Comparison of ENCODE assay signal across 21 cellular contexts in the genomic region with DNA sequence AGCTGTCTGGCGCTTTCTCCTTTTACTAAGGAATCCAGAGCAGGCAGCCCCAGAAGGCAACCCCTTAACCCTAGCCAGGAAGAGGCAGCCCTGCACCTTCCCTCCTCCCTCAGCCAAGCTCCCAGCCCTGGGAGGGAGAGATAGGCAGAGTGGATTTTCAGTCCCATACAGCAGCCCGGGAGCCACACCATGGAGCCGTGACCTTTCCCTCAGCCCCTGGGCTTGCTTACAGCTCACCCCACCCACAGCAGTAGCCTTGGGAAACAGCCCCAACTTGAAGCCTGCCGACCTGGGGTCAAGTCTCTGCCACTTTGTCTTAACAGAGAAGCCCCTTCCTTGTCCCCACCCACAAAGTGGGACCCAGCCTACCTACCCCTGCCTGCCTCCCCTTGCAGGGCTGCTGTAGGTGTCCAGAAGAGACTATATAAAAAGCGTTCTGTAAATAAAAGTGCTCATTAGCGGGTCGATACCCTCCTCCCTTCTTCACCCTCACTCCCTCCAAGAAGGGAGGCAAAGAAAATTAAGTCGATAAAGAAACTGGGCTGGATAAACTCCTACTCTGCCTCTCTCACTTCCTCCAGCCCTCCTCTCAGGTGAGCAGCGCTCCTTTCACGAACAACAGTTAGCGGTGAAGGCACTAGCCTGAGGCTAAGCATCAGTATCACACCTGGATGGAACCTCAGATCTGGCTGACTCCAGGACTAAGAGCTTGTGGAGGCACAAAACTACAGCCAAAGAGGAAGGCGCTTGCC. TPM values are rescaled to one million over a fixed set of nuclear protein-coding genes. Genes with fewer than 3 reads are reported as not detected.
DNase-seq lines count a peak whose midpoint lies in the region; ATAC-seq, FAIRE-seq and TF ChIP-seq lines count a peak whose summit lies in the region.
"Had no signal": no experiment of that assay in that cellular context is flagged by ENCODE, and none has a peak within 500 bp of the region (broad histone marks: within the 10 kb centered on the region; RNA-seq: fewer than 3 reads in every experiment).

No MANE protein-coding gene starts in this region.

- in situ Hi-C loops in HepG2 (cut with HindIII; ENCODE audit: extremely low pct_ligation_motif_present, low pct_unique_long_range_greater_than_20kb), result no loop called here

- CTCF ChIA-PET in HepG2 (lab: Yijun Ruan, JAX; ENCODE audit: low intra/inter-chr PET ratio, low total read pairs), result no interaction called here

- peaks cover 60% of the 10 kb centered on the region for H3K4me1 ChIP-seq in adipocyte (ENCODE audit: control insufficient read depth, insufficient read depth, low read length)
- peaks cover 47% of the 10 kb centered on the region for H3K4me1 ChIP-seq in HepG2 (ENCODE audit: insufficient read depth, low read length)
- peaks cover 0 to 7% of the 10 kb centered on the region in 2 donors for H3K4me1 ChIP-seq in small intestine (ENCODE audit: control insufficient read depth in 2 of 2, insufficient read depth in 1 of 2, low read depth in 1 of 2, low read length in 1 of 2)

- H3K27me3 ChIP-seq in adipocyte (replicated peaks; ENCODE audit: control insufficient read depth, insufficient read depth, low read length), result no peaks in the 10 kb centered on the region
- H3K27me3 ChIP-seq in HepG2 (ENCODE audit: control insufficient read depth in 1 of 2, insufficient read depth in 2 of 2, low read length in 2 of 2), result no peaks in the 10 kb centered on the region; a peak in 1 of 5 replicates
- H3K27me3 ChIP-seq in small intestine (ENCODE audit: control insufficient read depth in 2 of 2, insufficient read depth in 2 of 2, low read length in 2 of 2), result no peaks in the 10 kb centered on the region
- H3K27me3 ChIP-seq: vagina had no signal

- H3K79me2 ChIP-seq in HepG2 (ENCODE audit: insufficient read depth, low read length), result peaks cover 31% of the 10 kb centered on the region

- TF ChIP-seq CTCF in HepG2 (CRISPR knock-in tag; IDR thresholded peaks at IDR 0.05), result no peak

- H3K36me3 ChIP-seq in adipocyte (ENCODE audit: control insufficient read depth, insufficient read depth, low read length, severe bottlenecking) (peaks cover 11% of the 10 kb centered on the region), HepG2 (replicated peaks in 1 of 2; ENCODE audit: control insufficient read depth in 1 of 2, insufficient read depth in 2 of 2, low read length in 2 of 2) (peaks cover 5 to 15% of the 10 kb centered on the region in 2 experiments), small intestine (ENCODE audit: control insufficient read depth in 2 of 2, insufficient read depth in 2 of 2, low read length in 2 of 2) (no peaks in the 10 kb centered on the region)
- H3K36me3 ChIP-seq: prostate gland had no signal

- TF ChIP-seq EP300 in HepG2 (IDR thresholded peaks at IDR 0.05; ENCODE audit: low read depth in 2 of 2, low read length in 2 of 2), result no peak
- no peak for TF ChIP-seq EP300 in HepG2 (CRISPR knock-in tag; IDR thresholded peaks at IDR 0.05; ENCODE audit: borderline replicate concordance)

- peak overlapping the region; percentile 14 for H3K4me2 ChIP-seq in HepG2 (ENCODE audit: low read depth, low read length)

- BruUV-seq in HepG2 (replicated peaks; lab: Mats Ljungman, UMichigan), result no TSS peak

- FAIRE-seq in HepG2 (lab: Jason Lieb, UNC), result no peak
- FAIRE-seq in small intestine (lab: Jason Lieb, UNC), result no peak
- FAIRE-seq: A204.1, frontal cortex had no signal

- H3K4me3 ChIP-seq in adipocyte (ENCODE audit: low read length), result no peak overlapping the region
- H3K4me3 ChIP-seq in HepG2 (replicated peaks in 1 of 3; ENCODE audit: insufficient read depth in 1 of 3, low read depth in 2 of 3, low read length in 3 of 3), result no peak overlapping the region
- H3K4me3 ChIP-seq in small intestine (ENCODE audit: low read depth in 1 of 2, low read length in 2 of 2), result no peak overlapping the region
- H3K4me3 ChIP-seq: prostate gland, vagina had no signal

- TF ChIP-seq RAD21 in HepG2 (CRISPR knock-in tag; IDR thresholded peaks at IDR 0.05), result no peak

- H2AFZ ChIP-seq in HepG2 (ENCODE audit: low read length), result no peak overlapping the region

- peak; percentile 4; the same call in 2 of the 3 replicates for ATAC-seq in HepG2
- no peak for ATAC-seq in HG03354 (IDR thresholded peaks at IDR 0.05; ENCODE audit: poor library complexity, severe bottlenecking, unreplicated experiment)
- ATAC-seq: naive thymus-derived CD4-positive, alpha-beta T cell had no signal

- TF ChIP-seq POLR2A in HepG2 (IDR thresholded peaks at IDR 0.05; ENCODE audit: insufficient read depth in 1 of 2, low read depth in 2 of 2, low read length in 2 of 2), result peak in 1 of 2 experiments; percentile 8; a peak in 1 of 4 replicates

- H3K9me3 ChIP-seq in adipocyte (ENCODE audit: control insufficient read depth, low read length), result no peaks in the 10 kb centered on the region
- no peaks in the 10 kb centered on the region for H3K9me3 ChIP-seq in HepG2 (ENCODE audit: low read length)
- no peaks in the 10 kb centered on the region for H3K9me3 ChIP-seq in small intestine (ENCODE audit: control insufficient read depth, low read depth)
- H3K9me3 ChIP-seq: prostate gland, vagina had no signal

- H4K20me1 ChIP-seq in HepG2 (ENCODE audit: insufficient read depth, low read length), result peaks cover 29% of the 10 kb centered on the region

- peak overlapping the region; percentile 74 for H3K9ac ChIP-seq in adipocyte (ENCODE audit: low read length)
- H3K9ac ChIP-seq in HepG2 (ENCODE audit: insufficient read depth, low read depth, low read length), result no peak overlapping the region

- DNase-seq in NCI-H748 (lab: John Stamatoyannopoulos, UW; ENCODE audit: unreplicated experiment) (peak; percentile 21), NCI-H748 treated with DMSO at 0.1 percent for 48 hours (lab: John Stamatoyannopoulos, UW) (no peak), adipocyte (ENCODE audit: low read depth) (no peak), HepG2 (ENCODE audit: low spot score) (no peak), small intestine (peak; percentile 49), kidney tubule cell (ENCODE audit: low spot score) (no peak), NCI-H146 treated with DMSO at 0.1 percent for 48 hours (lab: John Stamatoyannopoulos, UW; ENCODE audit: unreplicated experiment) (no peak)
- DNase-seq: activated CD4-positive, alpha-beta T cell treated with anti-CD3 and anti-CD28 coated beads, Interleukin-2, amount 50 U/mL, for 1 hour; activated effector memory CD4-positive, alpha-beta T cell treated with anti-CD3 and anti-CD28 coated beads, Interleukin-2, amount 50 U/mL, for 16 hours; amniotic stem cell; EL; H7; naive thymus-derived CD4-positive, alpha-beta T cell; NCI-H1105; NCI-H2081 treated with DMSO at 0.1 percent for 48 hours; NCI-H524 treated with DMSO at 0.1 percent for 48 hours had no signal

- POLR2A ChIA-PET in HepG2 (lab: Yijun Ruan, JAX), result interaction anchor here (1.7 to 11.6 kb wide), 3 partner anchors 9 to 28 kb away, joined by 5 to 383 read pairs (median 141); no protein-coding TSS in a partner anchor

- intact Hi-C loops in HepG2 (cut with micrococcal nuclease; ENCODE audit: unreplicated experiment), result no loop called here

- H3K27ac ChIP-seq in HepG2 (ENCODE audit: extremely low read length, insufficient read depth, low read length) (no peak overlapping the region), small intestine (ENCODE audit: low read depth in 1 of 2, low read length in 1 of 2) (peak overlapping the region; percentile 42 to 79)
- H3K27ac ChIP-seq: prostate gland, vagina had no signal

- 53% methylated on average over 12 of the region's 12 CpGs for WGBS in HepG2 (ENCODE audit: low lambda C conversion rate)
- 20 to 58% (median 33%) methylated on average over 11 to 12 of the region's 12 CpGs for WGBS in small intestine, 3 donors

RNA-seq across cellular contexts. Expression of gene TST, which starts 4.2 kb away (rescaled TPM):
- 44.1 and 44.6 TPM in 2 replicates for total RNA-seq in HepG2 (2016; rRNA removed; fragmentation: Illumina TruSeq; extraction: Trizol)
- total RNA-seq in HepG2 (2016; cell fraction: cytosol; rRNA removed; fragmentation: Illumina TruSeq; extraction: Trizol; ENCODE audit: low read depth), result 13.7 and 15.5 TPM in 2 replicates
- 40.1 and 44.0 TPM in 2 replicates for total RNA-seq in HepG2 (2016; cell fraction: insoluble cytoplasmic fraction; rRNA removed; fragmentation: Illumina TruSeq; extraction: Trizol)
- 17.1 and 24.3 TPM in 2 replicates for total RNA-seq in HepG2 (2016; cell fraction: membrane; rRNA removed; fragmentation: Illumina TruSeq; extraction: Trizol)
- total RNA-seq in HepG2 (2016; cell fraction: nucleus; rRNA removed; fragmentation: Illumina TruSeq; extraction: Trizol), result 22.6 and 23.7 TPM in 2 replicates
- polyA plus RNA-seq in HepG2 (2011; rRNA removed) (63.6 and 86.4 TPM in 2 replicates), small intestine (100 to 1,000 TPM; 201 to 526 (median 507) TPM)
- 76.5 and 98.4 TPM in 2 replicates for polyA plus RNA-seq in HepG2 (2011; cell fraction: cytosol; rRNA removed)
- polyA plus RNA-seq in HepG2 (2011; cell fraction: nucleus; rRNA removed), result 54.5 and 63.2 TPM in 2 replicates
- polyA plus RNA-seq in HepG2 (2012), result 53.9 and 67.5 TPM in 2 replicates
- polyA plus RNA-seq in HepG2 (2016; cell fraction: cytosol; fragmentation: Illumina TruSeq; extraction: Trizol; ENCODE audit: low read depth), result 13.5 and 13.9 TPM in 2 replicates
- polyA plus RNA-seq in HepG2 (2016; cell fraction: insoluble cytoplasmic fraction; fragmentation: Illumina TruSeq; extraction: Trizol; ENCODE audit: low read depth), result 41.1 and 43.9 TPM in 2 replicates
- polyA plus RNA-seq in HepG2 (2016; cell fraction: membrane; fragmentation: Illumina TruSeq; extraction: Trizol; ENCODE audit: low read depth), result 14.3 and 18.2 TPM in 2 replicates
- polyA plus RNA-seq in HepG2 (2016; cell fraction: nucleus; fragmentation: Illumina TruSeq; extraction: Trizol; ENCODE audit: insufficient read depth, low read depth), result 31.5 and 36.8 TPM in 2 replicates
- 30.9 and 77.7 TPM in 2 replicates for polyA minus RNA-seq in HepG2 (2011; rRNA and poly(A)+ RNA removed; ENCODE audit: low replicate concordance)
- polyA minus RNA-seq in HepG2 (2011; cell fraction: cytosol; rRNA and poly(A)+ RNA removed), result 20.6 and 23.0 TPM in 2 replicates
- 24.1 and 24.4 TPM in 2 replicates for polyA minus RNA-seq in HepG2 (2011; cell fraction: nucleus; rRNA and poly(A)+ RNA removed)

RNA-seq across cellular contexts. Expression of gene MPST, which starts 4.5 kb away (rescaled TPM):
- total RNA-seq in HepG2 (2016; rRNA removed; fragmentation: Illumina TruSeq; extraction: Trizol), result 94.8 and 133 TPM in 2 replicates
- total RNA-seq in HepG2 (2016; cell fraction: cytosol; rRNA removed; fragmentation: Illumina TruSeq; extraction: Trizol; ENCODE audit: low read depth), result 214 and 241 TPM in 2 replicates
- total RNA-seq in HepG2 (2016; cell fraction: insoluble cytoplasmic fraction; rRNA removed; fragmentation: Illumina TruSeq; extraction: Trizol), result 83.9 and 129 TPM in 2 replicates
- 236 and 281 TPM in 2 replicates for total RNA-seq in HepG2 (2016; cell fraction: membrane; rRNA removed; fragmentation: Illumina TruSeq; extraction: Trizol)
- total RNA-seq in HepG2 (2016; cell fraction: nucleus; rRNA removed; fragmentation: Illumina TruSeq; extraction: Trizol), result 43.0 and 55.9 TPM in 2 replicates
- 141 and 191 TPM in 2 replicates for polyA plus RNA-seq in HepG2 (2011; rRNA removed)
- polyA plus RNA-seq in HepG2 (2011; cell fraction: cytosol; rRNA removed), result 159 and 302 TPM in 2 replicates
- 297 and 319 TPM in 2 replicates for polyA plus RNA-seq in HepG2 (2011; cell fraction: nucleus; rRNA removed)
- 112 and 147 TPM in 2 replicates for polyA plus RNA-seq in HepG2 (2012)
- polyA plus RNA-seq in HepG2 (2016; cell fraction: cytosol; fragmentation: Illumina TruSeq; extraction: Trizol; ENCODE audit: low read depth), result 221 and 245 TPM in 2 replicates
- polyA plus RNA-seq in HepG2 (2016; cell fraction: insoluble cytoplasmic fraction; fragmentation: Illumina TruSeq; extraction: Trizol; ENCODE audit: low read depth), result 107 and 116 TPM in 2 replicates
- polyA plus RNA-seq in HepG2 (2016; cell fraction: membrane; fragmentation: Illumina TruSeq; extraction: Trizol; ENCODE audit: low read depth), result 209 and 227 TPM in 2 replicates
- polyA plus RNA-seq in HepG2 (2016; cell fraction: nucleus; fragmentation: Illumina TruSeq; extraction: Trizol; ENCODE audit: insufficient read depth, low read depth), result 107 and 117 TPM in 2 replicates
- 17.7 and 144 TPM in 2 replicates for polyA minus RNA-seq in HepG2 (2011; rRNA and poly(A)+ RNA removed; ENCODE audit: low replicate concordance)
- 94.1 and 104 TPM in 2 replicates for polyA minus RNA-seq in HepG2 (2011; cell fraction: cytosol; rRNA and poly(A)+ RNA removed)
- polyA minus RNA-seq in HepG2 (2011; cell fraction: nucleus; rRNA and poly(A)+ RNA removed), result 39.0 and 46.2 TPM in 2 replicates
- 100 to 1,000 TPM; 213 to 549 (median 397) TPM for polyA plus RNA-seq in small intestine

RNA-seq across cellular contexts. Expression of gene KCTD17, which starts 36.5 kb away (rescaled TPM):
- total RNA-seq in HepG2 (2016; rRNA removed; fragmentation: Illumina TruSeq; extraction: Trizol), result 4.5 and 5.3 TPM in 2 replicates
- 2.1 and 2.4 TPM in 2 replicates for total RNA-seq in HepG2 (2016; cell fraction: cytosol; rRNA removed; fragmentation: Illumina TruSeq; extraction: Trizol; ENCODE audit: low read depth)
- 3.3 and 4.9 TPM in 2 replicates for total RNA-seq in HepG2 (2016; cell fraction: insoluble cytoplasmic fraction; rRNA removed; fragmentation: Illumina TruSeq; extraction: Trizol)
- 3.7 and 3.8 TPM in 2 replicates for total RNA-seq in HepG2 (2016; cell fraction: membrane; rRNA removed; fragmentation: Illumina TruSeq; extraction: Trizol)
- 2.9 and 4.4 TPM in 2 replicates for total RNA-seq in HepG2 (2016; cell fraction: nucleus; rRNA removed; fragmentation: Illumina TruSeq; extraction: Trizol)
- 11.7 and 17.4 TPM in 2 replicates for polyA plus RNA-seq in HepG2 (2011; rRNA removed)
- polyA plus RNA-seq in HepG2 (2011; cell fraction: cytosol; rRNA removed), result 11.0 and 11.5 TPM in 2 replicates
- 52.2 and 53.1 TPM in 2 replicates for polyA plus RNA-seq in HepG2 (2011; cell fraction: nucleus; rRNA removed)
- polyA plus RNA-seq in HepG2 (2012), result 5.3 and 11.6 TPM in 2 replicates
- 2.5 and 3.1 TPM in 2 replicates for polyA plus RNA-seq in HepG2 (2016; cell fraction: cytosol; fragmentation: Illumina TruSeq; extraction: Trizol; ENCODE audit: low read depth)
- polyA plus RNA-seq in HepG2 (2016; cell fraction: insoluble cytoplasmic fraction; fragmentation: Illumina TruSeq; extraction: Trizol; ENCODE audit: low read depth), result 4.6 and 5.0 TPM in 2 replicates
- polyA plus RNA-seq in HepG2 (2016; cell fraction: membrane; fragmentation: Illumina TruSeq; extraction: Trizol; ENCODE audit: low read depth), result 2.8 and 4.0 TPM in 2 replicates
- 5.0 and 5.9 TPM in 2 replicates for polyA plus RNA-seq in HepG2 (2016; cell fraction: nucleus; fragmentation: Illumina TruSeq; extraction: Trizol; ENCODE audit: insufficient read depth, low read depth)
- 0.28 and 24.0 TPM in 2 replicates for polyA minus RNA-seq in HepG2 (2011; rRNA and poly(A)+ RNA removed; ENCODE audit: low replicate concordance)
- polyA minus RNA-seq in HepG2 (2011; cell fraction: cytosol; rRNA and poly(A)+ RNA removed), result 4.6 and 5.1 TPM in 2 replicates
- polyA minus RNA-seq in HepG2 (2011; cell fraction: nucleus; rRNA and poly(A)+ RNA removed), result 6.8 and 7.3 TPM in 2 replicates
- 10 to 100 TPM in 1 of 3 donors, 1 to 10 TPM in 2; 3.6 to 18.8 (median 9.7) TPM for polyA plus RNA-seq in small intestine

Comparison
In these comparisons a context has a peak if more than half of its experiments do, and no peak if none do; other contexts are left out.
1. DNase-seq: peak in NCI-H748 (single experiment) and small intestine (single experiment); none in NCI-H748 treated with DMSO at 0.1 percent for 48 hours (single experiment), adipocyte (single experiment), HepG2 (single experiment), kidney tubule cell (single experiment) and NCI-H146 treated with DMSO at 0.1 percent for 48 hours (single experiment).